Comparison of ENCODE assay signal across 9 cellular contexts in genomic region chr18:54388203-54389142, GRCh38. TPM values are rescaled to one million over a fixed set of nuclear protein-coding genes. Genes with fewer than 3 reads are reported as not detected.
DNase-seq lines count a peak whose midpoint lies in the region; ATAC-seq and TF ChIP-seq lines count a peak whose summit lies in the region.
"Had no signal": no experiment of that assay in that cellular context is flagged by ENCODE, and none has a peak within 500 bp of the region (broad histone marks: within the 10 kb centered on the region; RNA-seq: fewer than 3 reads in every experiment).

No MANE protein-coding gene starts in this region.

- peak; percentile 90 for ATAC-seq in GM18868 (IDR thresholded peaks at IDR 0.05; ENCODE audit: unreplicated experiment)
- ATAC-seq in HG02973 (IDR thresholded peaks at IDR 0.05; ENCODE audit: unreplicated experiment), result peak; percentile 91

- peaks cover 0 to 7% (median 6%) of the 10 kb centered on the region in 7 donors for H3K9me3 Mint-ChIP-seq in CD14-positive monocyte
- no peaks in the 10 kb centered on the region for H3K9me3 Mint-ChIP-seq in MCF 10A (ENCODE audit: unreplicated experiment)
- H3K9me3 Mint-ChIP-seq in neural crest cell, result peaks cover 8% of the 10 kb centered on the region

- no peaks in the 10 kb centered on the region for H3K27me3 ChIP-seq in tibial artery

- POLR2A ChIA-PET in MCF 10A (lab: Yijun Ruan, JAX), result interaction anchor here (0.9 to 2.2 kb wide), 4 partner anchors 15 to 283 kb away, joined by 3 to 16 read pairs (median 4); partner anchors contain the start of genes C18orf54 and STARD6

- H3K27ac Mint-ChIP-seq in CD14-positive monocyte (peak overlapping the region in 6 of 7 donors; percentile 31 to 90 (median 56)), MCF 10A (ENCODE audit: low read depth, unreplicated experiment) (peak overlapping the region; percentile 89), neural crest cell (ENCODE audit: unreplicated experiment) (peak overlapping the region; percentile 21)

- H3K4me3 Mint-ChIP-seq in CD14-positive monocyte (peak overlapping the region in 1 of 2 donors; percentile 66), MCF 10A (ENCODE audit: unreplicated experiment) (peak overlapping the region; percentile 47), neural crest cell (peak overlapping the region; percentile 3)

- H3K4me1 Mint-ChIP-seq in CD14-positive monocyte, result peaks cover 18% of the 10 kb centered on the region
- H3K4me1 Mint-ChIP-seq in MCF 10A (ENCODE audit: insufficient read depth, unreplicated experiment), result peaks cover 13% of the 10 kb centered on the region
- peaks cover 20% of the 10 kb centered on the region for H3K4me1 Mint-ChIP-seq in neural crest cell

- no peaks in the 10 kb centered on the region for H3K9me3 ChIP-seq in tibial artery

- TSS peak; percentile 94 for BruUV-seq in MCF 10A (replicated peaks; lab: Mats Ljungman, UMichigan)

- no peaks in the 10 kb centered on the region for H3K36me3 ChIP-seq in tibial artery

- H3K27me3 Mint-ChIP-seq in CD14-positive monocyte (ENCODE audit: low read depth in 3 of 3) (peaks cover 0 to 4% (median 3%) of the 10 kb centered on the region in 3 donors), MCF 10A (ENCODE audit: insufficient read depth, unreplicated experiment) (no peaks in the 10 kb centered on the region), neural crest cell (ENCODE audit: low read depth) (no peaks in the 10 kb centered on the region)

- H3K36me3 Mint-ChIP-seq in CD14-positive monocyte, result no peaks in the 10 kb centered on the region
- no peaks in the 10 kb centered on the region for H3K36me3 Mint-ChIP-seq in MCF 10A (ENCODE audit: insufficient read depth, unreplicated experiment)
- peaks cover 6% of the 10 kb centered on the region for H3K36me3 Mint-ChIP-seq in neural crest cell (ENCODE audit: low read depth)

- TF ChIP-seq CTCF in CD14-positive monocyte (IDR thresholded peaks at IDR 0.05) (no peak), MCF 10A (IDR thresholded peaks at IDR 0.05; ENCODE audit: unreplicated experiment) (no peak), neural crest cell (conservative IDR thresholded peaks at IDR 0.05) (no peak), tibial artery (IDR thresholded peaks at IDR 0.05) (no peak)

- H3K4me1 ChIP-seq in tibial artery, result peaks cover 0 to 7% (median 0%) of the 10 kb centered on the region in 4 donors

- H3K4me3 ChIP-seq in tibial artery, result no peak overlapping the region

- CTCF ChIA-PET in MCF 10A (lab: Yijun Ruan, JAX), result interaction anchor here (0.6 to 2.1 kb wide), 6 partner anchors 11 to 753 kb away, joined by 3 to 9 read pairs (median 4); partner anchors contain the start of genes C18orf54 and STARD6

- peak; percentile 50 for DNase-seq in CD14-positive monocyte (ENCODE audit: low spot score)
- peak; percentile 19 to 62 for DNase-seq in NOMO-1 (lab: John Stamatoyannopoulos, UW; ENCODE audit: unreplicated experiment in 2 of 2)
- peak; percentile 90 for DNase-seq in MCF 10A (ENCODE audit: unreplicated experiment)
- no peak for DNase-seq in neural crest cell (ENCODE audit: low read depth, low spot score)
- DNase-seq in tibial artery, result no peak
- no peak for DNase-seq in activated effector memory CD4-positive, alpha-beta T cell treated with anti-CD3 and anti-CD28 coated beads, Interleukin-2, amount 50 U/mL, for 16 hours

- no peak overlapping the region for H3K27ac ChIP-seq in tibial artery

- intact Hi-C loops in CD14-positive monocyte (cut with micrococcal nuclease) (no loop called here), MCF 10A (cut with micrococcal nuclease) (loop anchor here (2.0 kb wide), 2 partner anchors 30 to 164 kb away; partner anchors contain the start of gene MBD2), tibial artery (cut with DNase I; ENCODE audit: low total_unique reads) (no loop called here)

RNA-seq across cellular contexts. Expression of gene C18orf54, which starts 30.8 kb away (rescaled TPM):
- polyA plus RNA-seq in CD14-positive monocyte, result under 1 TPM; 0.14 to 0.38 TPM
- total RNA-seq in MCF 10A (2022), result 4.4 and 5.5 TPM in 2 replicates
- 27.9 and 30.6 TPM in 2 replicates for total RNA-seq in neural crest cell

RNA-seq across cellular contexts. Expression of gene STARD6, which starts 30.8 kb away (rescaled TPM):
- not detected for polyA plus RNA-seq in CD14-positive monocyte
- total RNA-seq in MCF 10A (2022), result not detected in 2 replicates
- 0.35 TPM in 1 of 2 replicates, not detected in the other for total RNA-seq in neural crest cell
- total RNA-seq: T-helper 2 cell treated with Interferon-gamma antibody and Interleukin-4, amounts not matched to agents 100 ng/mL and 5 ng/mL, for 36 hours had no signal

Comparison
In these comparisons a context has a peak if more than half of its experiments do, and no peak if none do; other contexts are left out.
1. DNase-seq: peak in CD14-positive monocyte (single experiment), NOMO-1 (2 of 2) and MCF 10A (single experiment); none in neural crest cell (single experiment), tibial artery (0 of 2) and activated effector memory CD4-positive, alpha-beta T cell treated with anti-CD3 and anti-CD28 coated beads, Interleukin-2, amount 50 U/mL, for 16 hours (single experiment).
2. H3K27ac Mint-ChIP-seq: peak in every context shown above with its lines; median percentile 89 in MCF 10A; 56 in CD14-positive monocyte; 21 in neural crest cell.